ENCODE assay signal across 1 cellular context in the genomic region with DNA sequence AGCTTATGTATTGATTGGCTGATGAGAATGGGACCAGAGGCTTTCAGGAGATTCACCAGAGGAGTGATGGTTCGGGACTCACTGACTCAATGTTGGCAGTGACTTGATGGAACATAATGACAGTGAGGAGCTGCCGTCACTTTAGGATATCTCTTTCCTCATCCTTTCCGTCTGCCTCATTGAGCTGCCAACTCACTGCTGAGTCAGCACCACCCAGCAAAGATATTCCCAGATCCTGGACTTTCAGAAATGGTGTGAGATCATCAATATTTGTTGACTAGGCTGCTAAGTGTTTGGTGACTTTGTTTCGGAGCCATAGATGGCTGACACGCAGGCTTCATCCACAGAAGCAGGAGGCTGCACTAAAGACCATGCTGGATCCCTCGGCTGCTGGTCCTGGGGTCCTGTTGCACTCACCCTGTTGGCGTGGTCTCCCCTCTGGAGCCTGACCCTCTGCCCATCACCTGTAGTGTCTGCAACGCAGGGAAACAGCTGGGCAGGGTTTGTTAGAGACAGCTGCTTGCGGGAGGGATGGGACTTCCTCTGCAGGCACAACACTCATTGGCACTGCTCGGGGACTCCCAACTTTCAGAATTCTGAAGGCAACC.
TF ChIP-seq lines count a peak whose summit lies in the region.

No MANE protein-coding gene starts in this region.

TF ChIP-seq in HEK293, 187 proteins besides CTCF, POLR2A, EP300 and RAD21:
- no peak for TF ChIP-seq ZBTB10 (tag by site-specific recombination; IDR thresholded peaks at IDR 0.05)
- TF ChIP-seq SETDB1 (IDR thresholded peaks at IDR 0.05; ENCODE audit: insufficient read length, low read length) = peak; percentile 9
